In genomic region chr1:71587961-71588360, GRCh38 we compare ENCODE assay signal across 10 cellular contexts.
DNase-seq lines count a peak whose midpoint lies in the region; ATAC-seq and TF ChIP-seq lines count a peak whose summit lies in the region.
"Had no signal": no experiment of that assay in that cellular context is flagged by ENCODE, and none has a peak within 500 bp of the region (broad histone marks: within the 10 kb centered on the region; RNA-seq: fewer than 3 reads in every experiment).

No MANE protein-coding gene starts in this region.

- no peaks in the 10 kb centered on the region for H3K79me2 ChIP-seq in smooth muscle cell (ENCODE audit: low read depth)

- no peak overlapping the region for H3K4me3 ChIP-seq in fibroblast of pulmonary artery (replicated peaks; ENCODE audit: low read depth, low read length)
- H3K4me3 ChIP-seq in smooth muscle cell = no peak overlapping the region

- no peaks in the 10 kb centered on the region for H3K4me1 ChIP-seq in smooth muscle cell (ENCODE audit: low read depth)

- no peaks in the 10 kb centered on the region for H3K36me3 ChIP-seq in smooth muscle cell (ENCODE audit: low read depth)

- no peak overlapping the region for H2AFZ ChIP-seq in smooth muscle cell (ENCODE audit: low read depth)

- H3K27ac Mint-ChIP-seq in stimulated activated memory B cell treated with anti-CD40 and anti-IgM and Interleukin-4, amounts not matched to agents 10 μg/mL and 1 μg/mL and 100 μg/mL, for 72 hours = no peak overlapping the region
- H3K27ac Mint-ChIP-seq: CD8-positive, alpha-beta memory T cell had no signal

- no peaks in the 10 kb centered on the region for H3K36me3 Mint-ChIP-seq in stimulated activated memory B cell treated with anti-CD40 and anti-IgM and Interleukin-4, amounts not matched to agents 10 μg/mL and 1 μg/mL and 100 μg/mL, for 72 hours
- H3K36me3 Mint-ChIP-seq: CD8-positive, alpha-beta memory T cell had no signal

- DNase-seq in NCI-H526 (lab: John Stamatoyannopoulos, UW) (peak; percentile 19 to 38), NCI-H526 treated with DMSO at 0.1 percent for 48 hours (lab: John Stamatoyannopoulos, UW) (no peak), NCI-H748 (lab: John Stamatoyannopoulos, UW; ENCODE audit: unreplicated experiment) (peak; percentile 65), fibroblast of pulmonary artery (ENCODE audit: low read depth) (peak; percentile 34), smooth muscle cell (lab: John Stamatoyannopoulos, UW; ENCODE audit: unreplicated experiment) (no peak), omental fat pad (ENCODE audit: low spot score) (no peak), NCI-H1930 (lab: John Stamatoyannopoulos, UW) (no peak)
- DNase-seq: CD8-positive, alpha-beta memory T cell; SW 1271 had no signal

- TF ChIP-seq CTCF in fibroblast of pulmonary artery (IDR thresholded peaks at IDR 0.05; ENCODE audit: low read length, missing control alignments) (peak; percentile 18), smooth muscle cell (IDR thresholded peaks at IDR 0.05; ENCODE audit: borderline replicate concordance, insufficient read depth, poor library complexity, severe bottlenecking) (peak; percentile 43), omental fat pad (IDR thresholded peaks at IDR 0.05) (no peak)

- H3K4me3 Mint-ChIP-seq in stimulated activated memory B cell treated with anti-CD40 and anti-IgM and Interleukin-4, amounts not matched to agents 10 μg/mL and 1 μg/mL and 100 μg/mL, for 72 hours = no peak overlapping the region
- H3K4me3 Mint-ChIP-seq: CD8-positive, alpha-beta memory T cell had no signal

- H3K9ac ChIP-seq in smooth muscle cell (ENCODE audit: low read depth) = no peak overlapping the region

- H3K27me3 ChIP-seq in smooth muscle cell (ENCODE audit: low read depth) = no peaks in the 10 kb centered on the region

- no peak overlapping the region for H3K27ac ChIP-seq in smooth muscle cell (ENCODE audit: low read depth)

- H3K4me1 Mint-ChIP-seq in stimulated activated memory B cell treated with anti-CD40 and anti-IgM and Interleukin-4, amounts not matched to agents 10 μg/mL and 1 μg/mL and 100 μg/mL, for 72 hours = no peaks in the 10 kb centered on the region
- H3K4me1 Mint-ChIP-seq: CD8-positive, alpha-beta memory T cell had no signal

- H4K20me1 ChIP-seq in smooth muscle cell (ENCODE audit: low read depth) = no peaks in the 10 kb centered on the region

- 71% methylated on average over 3 of the region's 3 CpGs for WGBS in smooth muscle cell (ENCODE audit: low lambda C conversion rate)

- no peak overlapping the region for H3K4me2 ChIP-seq in smooth muscle cell

- peaks cover 3% of the 10 kb centered on the region for H3K9me3 Mint-ChIP-seq in stimulated activated memory B cell treated with anti-CD40 and anti-IgM and Interleukin-4, amounts not matched to agents 10 μg/mL and 1 μg/mL and 100 μg/mL, for 72 hours

- H3K27me3 Mint-ChIP-seq in stimulated activated memory B cell treated with anti-CD40 and anti-IgM and Interleukin-4, amounts not matched to agents 10 μg/mL and 1 μg/mL and 100 μg/mL, for 72 hours = no peaks in the 10 kb centered on the region
- H3K27me3 Mint-ChIP-seq: CD8-positive, alpha-beta memory T cell had no signal

- no peaks in the 10 kb centered on the region for H3K9me3 ChIP-seq in smooth muscle cell (replicated peaks; ENCODE audit: low read depth)

- H3F3A ChIP-seq in smooth muscle cell (ENCODE audit: low read depth) = no peaks in the 10 kb centered on the region

- ATAC-seq in stimulated activated memory B cell treated with anti-CD40 and anti-IgM and Interleukin-4, amounts not matched to agents 10 μg/mL and 1 μg/mL and 100 μg/mL, for 72 hours = no peak
- ATAC-seq in omental fat pad (ENCODE audit: low FRiP score) = no peak

Comparison
In these comparisons a context has a peak if more than half of its experiments do, and no peak if none do; other contexts are left out.
1. DNase-seq: peak in NCI-H526 (2 of 2), NCI-H748 (single experiment) and fibroblast of pulmonary artery (single experiment); none in NCI-H526 treated with DMSO at 0.1 percent for 48 hours (single experiment), smooth muscle cell (single experiment), omental fat pad (single experiment) and NCI-H1930 (0 of 2).
2. CTCF ChIP-seq: peak in fibroblast of pulmonary artery (single experiment) and smooth muscle cell (single experiment); none in omental fat pad (0 of 3).